8 cellular contexts compared by ENCODE assay signal in genomic region chr7:76291346-76292205, GRCh38. TPM values are rescaled to one million over a fixed set of nuclear protein-coding genes. Genes with fewer than 3 reads are reported as not detected.
DNase-seq lines count a peak whose midpoint lies in the region; ATAC-seq and TF ChIP-seq lines count a peak whose summit lies in the region.

No MANE protein-coding gene starts in this region.

- H3K4me3 ChIP-seq in dorsolateral prefrontal cortex (peak overlapping the region; percentile 4 to 65 (median 46)), lower lobe of right lung (peak overlapping the region; percentile 50)

- no peaks in the 10 kb centered on the region for H3K36me3 ChIP-seq in lower lobe of right lung

- intact Hi-C loops in dorsolateral prefrontal cortex (cut with DNase I) (loop anchor here (1.0 to 2.0 kb wide), 3 partner anchors 23 to 67 kb away; partner anchors contain the start of gene YWHAG (in 1 of the 2)), lower lobe of right lung (cut with DNase I) (no loop called here)

- no peaks in the 10 kb centered on the region for H3K9me3 ChIP-seq in lower lobe of right lung

- TF ChIP-seq CTCF in dorsolateral prefrontal cortex (IDR thresholded peaks at IDR 0.05 in 54 of 56, conservative IDR thresholded peaks at IDR 0.05 in 2 of 56; ENCODE audit: low read depth in 1 of 56, partially characterized antibody in 56 of 56) = peak; percentile 35 to 100 (median 97)
- peak; percentile 98 for TF ChIP-seq CTCF in lower lobe of right lung (IDR thresholded peaks at IDR 0.05)

- ATAC-seq in GM18870 (IDR thresholded peaks at IDR 0.05; ENCODE audit: unreplicated experiment) (peak; percentile 81), HG03196 (IDR thresholded peaks at IDR 0.05; ENCODE audit: unreplicated experiment) (peak; percentile 81), lower lobe of right lung (peak; percentile 91 to 93)

- DNase-seq in AML-193 (lab: John Stamatoyannopoulos, UW) = peak; percentile 93 to 94
- DNase-seq in NCI-H526 treated with DMSO at 0.1 percent for 48 hours (lab: John Stamatoyannopoulos, UW) = peak; percentile 71
- peak; percentile 85 to 87 for DNase-seq in activated CD4-positive, alpha-beta T cell treated with anti-CD3 and anti-CD28 coated beads, Interleukin-2, amount 50 U/mL, for 4 hours
- peak; percentile 86 to 92 (median 90) for DNase-seq in dorsolateral prefrontal cortex
- DNase-seq in lower lobe of right lung = peak; percentile 91
- peak; percentile 86 to 94 for DNase-seq in stimulated activated CD4-positive, alpha-beta T cell treated with anti-CD3 and anti-CD28 coated beads, Interleukin-4, amount 100 ng/mL, for 48 hours (ENCODE audit: low read depth in 2 of 2)

- peaks cover 58% of the 10 kb centered on the region for H3K4me1 ChIP-seq in lower lobe of right lung

- H3K27ac ChIP-seq in dorsolateral prefrontal cortex (peak overlapping the region; percentile 68 to 100 (median 100)), lower lobe of right lung (peak overlapping the region; percentile 91)

- H3K27me3 ChIP-seq in dorsolateral prefrontal cortex (no peaks in the 10 kb centered on the region), lower lobe of right lung (ENCODE audit: low read depth) (no peaks in the 10 kb centered on the region)

RNA-seq across cellular contexts. Expression of gene HSPB1, which starts 10.9 kb away (rescaled TPM):
- total RNA-seq in dorsolateral prefrontal cortex (1,000 to 10,000 TPM in 8 of 120 experiments, 100 to 1,000 TPM in 110, 10 to 100 TPM in 2; 98.5 to 2,404 (median 228) TPM), lower lobe of right lung (609 TPM)

Comparison
In these comparisons a context has a peak if more than half of its experiments do, and no peak if none do; other contexts are left out.
1. Peak in every context shown above with its lines: DNase-seq, ATAC-seq, H3K4me3 ChIP-seq and H3K27ac ChIP-seq.